ENCODE assay signal across 1 cellular context in genomic region chr20:52291109-52291508, GRCh38.
TF ChIP-seq lines count a peak whose summit lies in the region.

No MANE protein-coding gene starts in this region.

TF ChIP-seq in K562, 482 proteins besides CTCF, POLR2A, EP300 and RAD21 (continued from another document and continues in another):
- TF ChIP-seq CHD7 (IDR thresholded peaks at IDR 0.05; ENCODE audit: low read depth, low read length) (no peak), ZNF24 (IDR thresholded peaks at IDR 0.05) (no peak), ARID1B (IDR thresholded peaks at IDR 0.05) (peak; percentile 51; the same call in 1 of the 2 replicates), NCOA1 (IDR thresholded peaks at IDR 0.05; ENCODE audit: low read depth) (no peak), ZNF561 (CRISPR knock-in tag; conservative IDR thresholded peaks at IDR 0.05) (no peak), SIN3A (IDR thresholded peaks at IDR 0.05; ENCODE audit: borderline replicate concordance in 2 of 2, control insufficient read depth in 1 of 2, low read depth in 2 of 2, low read length in 2 of 2) (no peak), SETDB1 (IDR thresholded peaks at IDR 0.05; ENCODE audit: low read length) (no peak), GTF2B (IDR thresholded peaks at IDR 0.05; ENCODE audit: extremely low read depth, insufficient read length) (no peak), PKNOX1 (IDR thresholded peaks at IDR 0.05) (peak; percentile 6; the same call in 1 of the 2 replicates), UBTF (IDR thresholded peaks at IDR 0.05; ENCODE audit: borderline replicate concordance in 1 of 2, low read depth in 2 of 2, low read length in 2 of 2) (no peak), ZBTB1 (CRISPR knock-in tag; IDR thresholded peaks at IDR 0.05; ENCODE audit: borderline replicate concordance, low read depth) (no peak), DACH1 (IDR thresholded peaks at IDR 0.05; ENCODE audit: partially characterized antibody) (no peak), TAF9B (IDR thresholded peaks at IDR 0.05; ENCODE audit: partially characterized antibody) (no peak), MYNN (IDR thresholded peaks at IDR 0.05) (no peak), MYNN (CRISPR knock-in tag; IDR thresholded peaks at IDR 0.05) (no peak), HMBOX1 (IDR thresholded peaks at IDR 0.05) (no peak), IRF1 (CRISPR knock-in tag; IDR thresholded peaks at IDR 0.05; ENCODE audit: borderline replicate concordance) (no peak), CHD4 (IDR thresholded peaks at IDR 0.05; ENCODE audit: insufficient read depth, insufficient replicate concordance, low read depth, low read length, poor library complexity, severe bottlenecking) (no peak), ZFP91 (CRISPR knock-in tag; IDR thresholded peaks at IDR 0.05) (no peak), ZBTB17 (CRISPR knock-in tag; IDR thresholded peaks at IDR 0.05) (no peak), POLR3A (IDR thresholded peaks at IDR 0.05; ENCODE audit: borderline replicate concordance, extremely low read depth, insufficient read depth, insufficient read length) (no peak), ZNF589 (CRISPR knock-in tag; IDR thresholded peaks at IDR 0.05; ENCODE audit: low read depth) (0 out of 2 replicates have a peak, but pooled peaks have one; percentile 49), MAFG (tag; conservative IDR thresholded peaks at IDR 0.05) (no peak), PTBP1 (IDR thresholded peaks at IDR 0.05; ENCODE audit: low read depth, low read length) (no peak), SLC30A9 (CRISPR knock-in tag; IDR thresholded peaks at IDR 0.05) (no peak), E2F6 (IDR thresholded peaks at IDR 0.05; ENCODE audit: borderline replicate concordance in 1 of 2, extremely low read depth in 1 of 2, insufficient read depth in 1 of 2, insufficient read length in 1 of 2, low read depth in 1 of 2, low read length in 1 of 2, poor library complexity in 1 of 2, severe bottlenecking in 1 of 2) (no peak), SMAD4 (CRISPR knock-in tag; conservative IDR thresholded peaks at IDR 0.05) (no peak), TARDBP (IDR thresholded peaks at IDR 0.05) (no peak), HNRNPLL (IDR thresholded peaks at IDR 0.05; ENCODE audit: low read depth, low read length, poor library complexity, severe bottlenecking) (no peak), ELK1 (CRISPR knock-in tag; IDR thresholded peaks at IDR 0.05) (no peak), NCOR1 (IDR thresholded peaks at IDR 0.05) (no peak), TAF1 (IDR thresholded peaks at IDR 0.05; ENCODE audit: control insufficient read depth, extremely low read depth, insufficient read depth, low read length, severe bottlenecking) (no peak), ZBTB2 (IDR thresholded peaks at IDR 0.05) (no peak), HNRNPUL1 (IDR thresholded peaks at IDR 0.05; ENCODE audit: low read length) (no peak), RBFOX2 (IDR thresholded peaks at IDR 0.05; ENCODE audit: low read depth, low read length) (0 out of 2 replicates have a peak, but pooled peaks have one; percentile 17), ZNF224 (CRISPR knock-in tag; IDR thresholded peaks at IDR 0.05) (no peak)
